1 cellular context compared by ENCODE assay signal in genomic region chr10:23095404-23095965, GRCh38.
TF ChIP-seq lines count a peak whose summit lies in the region.

MSRB2 (plus strand) TSS chr10:23095579; CDS start chr10:23095609, 30 bp downstream.

TF ChIP-seq in GM12878, 131 proteins besides CTCF, POLR2A, EP300 and RAD21 (continued from another document):
- TF ChIP-seq, protein P1, sequence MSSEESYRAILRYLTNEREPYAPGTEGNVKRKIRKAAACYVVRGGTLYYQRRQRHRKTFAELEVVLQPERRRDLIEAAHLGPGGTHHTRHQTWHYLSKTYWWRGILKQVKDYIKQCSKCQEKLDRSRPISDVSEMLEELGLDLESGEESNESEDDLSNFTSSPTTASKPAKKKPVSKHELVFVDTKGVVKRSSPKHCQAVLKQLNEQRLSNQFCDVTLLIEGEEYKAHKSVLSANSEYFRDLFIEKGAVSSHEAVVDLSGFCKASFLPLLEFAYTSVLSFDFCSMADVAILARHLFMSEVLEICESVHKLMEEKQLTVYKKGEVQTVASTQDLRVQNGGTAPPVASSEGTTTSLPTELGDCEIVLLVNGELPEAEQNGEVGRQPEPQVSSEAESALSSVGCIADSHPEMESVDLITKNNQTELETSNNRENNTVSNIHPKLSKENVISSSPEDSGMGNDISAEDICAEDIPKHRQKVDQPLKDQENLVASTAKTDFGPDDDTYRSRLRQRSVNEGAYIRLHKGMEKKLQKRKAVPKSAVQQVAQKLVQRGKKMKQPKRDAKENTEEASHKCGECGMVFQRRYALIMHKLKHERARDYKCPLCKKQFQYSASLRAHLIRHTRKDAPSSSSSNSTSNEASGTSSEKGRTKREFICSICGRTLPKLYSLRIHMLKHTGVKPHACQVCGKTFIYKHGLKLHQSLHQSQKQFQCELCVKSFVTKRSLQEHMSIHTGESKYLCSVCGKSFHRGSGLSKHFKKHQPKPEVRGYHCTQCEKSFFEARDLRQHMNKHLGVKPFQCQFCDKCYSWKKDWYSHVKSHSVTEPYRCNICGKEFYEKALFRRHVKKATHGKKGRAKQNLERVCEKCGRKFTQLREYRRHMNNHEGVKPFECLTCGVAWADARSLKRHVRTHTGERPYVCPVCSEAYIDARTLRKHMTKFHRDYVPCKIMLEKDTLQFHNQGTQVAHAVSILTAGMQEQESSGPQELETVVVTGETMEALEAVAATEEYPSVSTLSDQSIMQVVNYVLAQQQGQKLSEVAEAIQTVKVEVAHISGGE (CRISPR knock-in tag; IDR thresholded peaks at IDR 0.05), result no peak
- TF ChIP-seq, protein P2, sequence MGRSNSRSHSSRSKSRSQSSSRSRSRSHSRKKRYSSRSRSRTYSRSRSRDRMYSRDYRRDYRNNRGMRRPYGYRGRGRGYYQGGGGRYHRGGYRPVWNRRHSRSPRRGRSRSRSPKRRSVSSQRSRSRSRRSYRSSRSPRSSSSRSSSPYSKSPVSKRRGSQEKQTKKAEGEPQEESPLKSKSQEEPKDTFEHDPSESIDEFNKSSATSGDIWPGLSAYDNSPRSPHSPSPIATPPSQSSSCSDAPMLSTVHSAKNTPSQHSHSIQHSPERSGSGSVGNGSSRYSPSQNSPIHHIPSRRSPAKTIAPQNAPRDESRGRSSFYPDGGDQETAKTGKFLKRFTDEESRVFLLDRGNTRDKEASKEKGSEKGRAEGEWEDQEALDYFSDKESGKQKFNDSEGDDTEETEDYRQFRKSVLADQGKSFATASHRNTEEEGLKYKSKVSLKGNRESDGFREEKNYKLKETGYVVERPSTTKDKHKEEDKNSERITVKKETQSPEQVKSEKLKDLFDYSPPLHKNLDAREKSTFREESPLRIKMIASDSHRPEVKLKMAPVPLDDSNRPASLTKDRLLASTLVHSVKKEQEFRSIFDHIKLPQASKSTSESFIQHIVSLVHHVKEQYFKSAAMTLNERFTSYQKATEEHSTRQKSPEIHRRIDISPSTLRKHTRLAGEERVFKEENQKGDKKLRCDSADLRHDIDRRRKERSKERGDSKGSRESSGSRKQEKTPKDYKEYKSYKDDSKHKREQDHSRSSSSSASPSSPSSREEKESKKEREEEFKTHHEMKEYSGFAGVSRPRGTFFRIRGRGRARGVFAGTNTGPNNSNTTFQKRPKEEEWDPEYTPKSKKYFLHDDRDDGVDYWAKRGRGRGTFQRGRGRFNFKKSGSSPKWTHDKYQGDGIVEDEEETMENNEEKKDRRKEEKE (IDR thresholded peaks at IDR 0.05), result no peak
- no peak for TF ChIP-seq MYB (IDR thresholded peaks at IDR 0.05; ENCODE audit: borderline replicate concordance, low read depth, low read length)
- no peak for TF ChIP-seq CHD4 (IDR thresholded peaks at IDR 0.05)
- TF ChIP-seq EGR1 (IDR thresholded peaks at IDR 0.05; ENCODE audit: borderline replicate concordance in 1 of 2, low read depth in 2 of 2, low read length in 2 of 2), result peak in 1 of 2 experiments; percentile 80; a peak in 2 of 3 replicates
- no peak for TF ChIP-seq NFXL1 (IDR thresholded peaks at IDR 0.05; ENCODE audit: borderline replicate concordance)
- TF ChIP-seq IKZF1 (conservative IDR thresholded peaks at IDR 0.05), result peak; percentile 61; the same call in 1 of the 2 replicates
- no peak for TF ChIP-seq SP1 (IDR thresholded peaks at IDR 0.05; ENCODE audit: low read depth, low read length)
- peak; percentile 42 for TF ChIP-seq CHD2 (IDR thresholded peaks at IDR 0.05; ENCODE audit: borderline replicate concordance, low read depth, low read length)
- TF ChIP-seq MTA3 (IDR thresholded peaks at IDR 0.05; ENCODE audit: borderline replicate concordance, low read length), result no peak
- peak; percentile 61; the same call in 1 of the 2 replicates for TF ChIP-seq BACH1 (IDR thresholded peaks at IDR 0.05; ENCODE audit: borderline replicate concordance)
- TF ChIP-seq KDM1A (IDR thresholded peaks at IDR 0.05; ENCODE audit: borderline replicate concordance), result no peak
- TF ChIP-seq BHLHE40 (IDR thresholded peaks at IDR 0.05; ENCODE audit: borderline replicate concordance in 1 of 2, low read depth in 2 of 2, low read length in 1 of 2), result peak in 1 of 2 experiments; percentile 14; a peak in 1 of 4 replicates
- peak; percentile 33; the same call in 1 of the 2 replicates for TF ChIP-seq TAF1 (IDR thresholded peaks at IDR 0.05; ENCODE audit: borderline replicate concordance, low read depth, low read length)
- TF ChIP-seq ZNF687 (IDR thresholded peaks at IDR 0.05), result peak; percentile 61; the same call in 1 of the 2 replicates
- TF ChIP-seq MEF2B (IDR thresholded peaks at IDR 0.05; ENCODE audit: partially characterized antibody, poor library complexity, severe bottlenecking), result no peak
